Comparison of ENCODE assay signal across 2 cellular contexts in the genomic region with DNA sequence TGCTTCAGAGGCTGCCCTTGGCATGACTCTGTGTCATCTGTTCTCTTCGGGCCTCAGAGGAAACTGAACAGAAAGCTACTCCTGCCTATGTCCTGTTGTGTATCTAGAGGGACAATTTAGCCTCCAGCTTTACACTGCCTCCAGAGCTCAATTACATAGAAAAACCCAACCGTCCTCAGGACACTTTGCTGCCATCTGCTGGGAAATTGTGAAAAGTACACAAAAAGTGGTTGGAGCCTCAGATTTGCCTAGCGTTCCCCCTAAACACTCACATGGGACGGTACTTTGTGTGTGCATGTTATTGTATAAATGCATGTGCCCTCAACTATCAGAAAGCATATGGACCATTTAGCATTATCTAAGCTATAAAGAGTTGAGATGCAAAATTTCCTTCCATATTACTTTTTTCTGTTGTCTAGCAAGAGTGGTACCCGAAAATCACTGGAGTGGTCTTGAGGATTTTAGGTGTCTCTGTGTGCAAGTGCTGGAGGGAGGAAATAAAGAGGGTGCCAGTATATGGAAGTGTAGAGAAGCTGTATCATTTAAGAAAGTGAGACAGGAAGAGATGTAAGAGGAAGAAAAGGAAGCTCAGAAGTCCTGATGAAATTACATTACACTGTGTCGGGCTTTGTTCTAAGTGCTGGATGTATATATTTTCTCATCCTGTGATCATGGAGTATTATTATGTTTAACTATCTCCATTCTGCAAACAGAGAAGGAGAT.
TF ChIP-seq lines count a peak whose summit lies in the region.

No MANE protein-coding gene starts in this region.

TF ChIP-seq in K562, 482 proteins besides CTCF, POLR2A, EP300 and RAD21:
- TF ChIP-seq, protein P1, sequence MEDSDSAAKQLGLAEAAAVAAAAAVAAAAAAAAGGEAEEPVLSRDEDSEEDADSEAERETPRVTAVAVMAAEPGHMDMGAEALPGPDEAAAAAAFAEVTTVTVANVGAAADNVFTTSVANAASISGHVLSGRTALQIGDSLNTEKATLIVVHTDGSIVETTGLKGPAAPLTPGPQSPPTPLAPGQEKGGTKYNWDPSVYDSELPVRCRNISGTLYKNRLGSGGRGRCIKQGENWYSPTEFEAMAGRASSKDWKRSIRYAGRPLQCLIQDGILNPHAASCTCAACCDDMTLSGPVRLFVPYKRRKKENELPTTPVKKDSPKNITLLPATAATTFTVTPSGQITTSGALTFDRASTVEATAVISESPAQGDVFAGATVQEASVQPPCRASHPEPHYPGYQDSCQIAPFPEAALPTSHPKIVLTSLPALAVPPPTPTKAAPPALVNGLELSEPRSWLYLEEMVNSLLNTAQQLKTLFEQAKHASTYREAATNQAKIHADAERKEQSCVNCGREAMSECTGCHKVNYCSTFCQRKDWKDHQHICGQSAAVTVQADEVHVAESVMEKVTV (CRISPR knock-in tag; IDR thresholded peaks at IDR 0.05): peak; percentile 86
- no peak for TF ChIP-seq NCOA2 (IDR thresholded peaks at IDR 0.05; ENCODE audit: partially characterized antibody in 2 of 2)
- TF ChIP-seq BCL6 (CRISPR knock-in tag; IDR thresholded peaks at IDR 0.05): no peak
- peak; percentile 74; the same call in 1 of the 2 replicates for TF ChIP-seq SMC3 (conservative IDR thresholded peaks at IDR 0.05; ENCODE audit: insufficient read depth, low read depth, low read length)
- peak; percentile 64; the same call in 1 of the 2 replicates for TF ChIP-seq CC2D1A (IDR thresholded peaks at IDR 0.05)
- TF ChIP-seq ARID2 (IDR thresholded peaks at IDR 0.05): peak; percentile 52; the same call in 1 of the 2 replicates
- TF ChIP-seq STAG1 (CRISPR knock-in tag; IDR thresholded peaks at IDR 0.05; ENCODE audit: borderline replicate concordance): peak; percentile 13; the same call in 1 of the 2 replicates
- 0 out of 4 replicates have a peak, but pooled peaks of 1 of the 2 experiments have one; percentile 25 for TF ChIP-seq MAZ (CRISPR knock-in tag; conservative IDR thresholded peaks at IDR 0.05 in 1 of 2, IDR thresholded peaks at IDR 0.05 in 1 of 2)
- no peak for TF ChIP-seq DNMT1 (IDR thresholded peaks at IDR 0.05)

TF ChIP-seq in liver, 16 proteins besides CTCF, POLR2A, EP300 and RAD21 (continued from another document):
- TF ChIP-seq REST (IDR thresholded peaks at IDR 0.05): no peak
TF ChIP-seq in liver: peak in this region for 0.
